8 cellular contexts compared by ENCODE assay signal in the genomic region with DNA sequence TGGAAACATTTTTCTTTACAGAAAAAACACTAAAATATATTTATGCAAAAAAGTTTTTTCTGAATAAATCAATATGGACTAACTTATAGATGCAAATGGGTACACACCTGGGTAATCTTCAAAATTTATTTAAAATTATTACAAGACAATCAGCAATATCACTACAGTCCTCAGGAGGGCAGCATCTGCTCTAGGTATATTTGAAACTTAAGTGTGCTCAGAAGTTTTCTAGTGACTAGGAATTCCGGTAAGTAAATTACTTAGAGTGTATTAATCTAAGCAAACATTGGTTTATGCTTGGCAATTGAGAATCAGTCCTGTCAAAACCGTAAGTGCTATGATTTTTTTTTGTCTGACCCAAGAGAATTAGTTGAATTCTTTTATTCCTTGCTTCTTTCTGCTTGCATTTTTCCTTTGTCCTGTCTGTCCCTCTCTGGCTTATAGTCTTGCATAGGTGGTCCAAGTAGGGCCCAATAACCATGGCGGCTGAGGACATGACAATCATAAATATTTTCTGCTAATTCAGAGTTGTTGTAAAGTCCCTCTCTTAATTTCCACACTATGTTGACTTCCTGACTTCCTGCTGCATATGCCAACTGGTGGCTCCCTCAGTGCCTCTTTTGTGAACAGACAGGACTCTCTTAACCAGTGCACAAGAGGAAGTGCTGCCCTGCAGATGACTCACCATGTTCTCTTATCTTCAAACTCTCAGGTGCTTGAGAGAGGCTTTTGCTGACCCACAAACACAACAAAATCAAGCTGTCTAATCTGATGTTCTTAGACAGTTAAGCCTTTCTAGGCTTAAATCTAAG.
DNase-seq lines count a peak whose midpoint lies in the region; ATAC-seq, FAIRE-seq and TF ChIP-seq lines count a peak whose summit lies in the region.

No MANE protein-coding gene starts in this region.

- no peaks in the 10 kb centered on the region for H3K79me2 ChIP-seq in K562 (ENCODE audit: control insufficient read depth, insufficient read depth, low read length)

- no peaks in the 10 kb centered on the region for H3K36me3 Mint-ChIP-seq in activated T-cell treated with anti-CD3 and anti-CD28 coated beads, Interleukin-2, amount 50 U/mL, for 4 hours (ENCODE audit: insufficient read depth)
- peaks cover 0 to 3% (median 0%) of the 10 kb centered on the region in 3 donors for H3K36me3 Mint-ChIP-seq in immature natural killer cell
- H3K36me3 Mint-ChIP-seq in stimulated activated memory B cell treated with anti-CD40 and anti-IgM and Interleukin-4, amounts not matched to agents 10 μg/mL and 1 μg/mL and 100 μg/mL, for 72 hours = no peaks in the 10 kb centered on the region

- H4K20me1 ChIP-seq in K562 (replicated peaks; ENCODE audit: control insufficient read depth, insufficient read depth, low read length) = no peaks in the 10 kb centered on the region

- H3K4me3 Mint-ChIP-seq in activated T-cell treated with anti-CD3 and anti-CD28 coated beads, Interleukin-2, amount 50 U/mL, for 4 hours = no peak overlapping the region
- no peak overlapping the region for H3K4me3 Mint-ChIP-seq in immature natural killer cell
- H3K4me3 Mint-ChIP-seq in stimulated activated memory B cell treated with anti-CD40 and anti-IgM and Interleukin-4, amounts not matched to agents 10 μg/mL and 1 μg/mL and 100 μg/mL, for 72 hours = no peak overlapping the region

- H3K4me1 ChIP-seq in K562 (replicated peaks in 1 of 2; ENCODE audit: control insufficient read depth in 2 of 2, insufficient read depth in 2 of 2, low read length in 2 of 2) = no peaks in the 10 kb centered on the region

- no peaks in the 10 kb centered on the region for H3K36me3 ChIP-seq in K562 (ENCODE audit: control insufficient read depth, insufficient read depth, low read length)

- H3K4me2 ChIP-seq in K562 (ENCODE audit: insufficient read depth, low read length) = no peak overlapping the region

- WGBS in K562 (ENCODE audit: insufficient coverage, low coverage, missing lambda C conversion rate) = 5% methylated on average over 3 of the region's 3 CpGs

- no peak overlapping the region for H2AFZ ChIP-seq in K562 (ENCODE audit: low read depth, low read length)

- peaks cover 10% of the 10 kb centered on the region for H3K4me1 Mint-ChIP-seq in activated T-cell treated with anti-CD3 and anti-CD28 coated beads, Interleukin-2, amount 50 U/mL, for 4 hours (ENCODE audit: low read depth)
- H3K4me1 Mint-ChIP-seq in immature natural killer cell = peaks cover 6 to 9% of the 10 kb centered on the region in 2 donors
- peaks cover 6% of the 10 kb centered on the region for H3K4me1 Mint-ChIP-seq in stimulated activated memory B cell treated with anti-CD40 and anti-IgM and Interleukin-4, amounts not matched to agents 10 μg/mL and 1 μg/mL and 100 μg/mL, for 72 hours

- no peaks in the 10 kb centered on the region for H3K9me3 ChIP-seq in K562 (replicated peaks; ENCODE audit: control insufficient read depth, insufficient read depth, low read depth, low read length)

- TF ChIP-seq CTCF in K562 (IDR thresholded peaks at IDR 0.05 in 2 of 3, conservative IDR thresholded peaks at IDR 0.05 in 1 of 3; ENCODE audit: insufficient read depth in 2 of 3, low read depth in 1 of 3, low read length in 3 of 3) = peak in 2 of 3 experiments; percentile 7 to 49; a peak in 3 of 6 replicates

- CTCF ChIA-PET in K562 (lab: Yijun Ruan, JAX; ENCODE audit: low intra/inter-chr PET ratio) = interaction anchor here (0.7 to 1.6 kb wide), 4 partner anchors 340 to 343 kb away, joined by 3 to 7 read pairs (median 4); no protein-coding TSS in a partner anchor

- no peak for TF ChIP-seq EP300 in K562 (IDR thresholded peaks at IDR 0.05; ENCODE audit: low read length)

- H3K9ac ChIP-seq in K562 (ENCODE audit: insufficient read depth in 1 of 2, low read depth in 2 of 2, low read length in 2 of 2) = no peak overlapping the region

- no peak for FAIRE-seq in K562 (lab: Jason Lieb, UNC)

- POLR2A ChIA-PET in K562 (lab: Yijun Ruan, JAX) = no interaction called here

- no peak overlapping the region for H3K27ac ChIP-seq in K562 (ENCODE audit: extremely low read depth, low read depth, low read length)

- no peak overlapping the region for H3K4me3 ChIP-seq in K562

- H3K9me3 Mint-ChIP-seq in activated T-cell treated with anti-CD3 and anti-CD28 coated beads, Interleukin-2, amount 50 U/mL, for 4 hours = no peaks in the 10 kb centered on the region
- peaks cover 0 to 2% (median 0%) of the 10 kb centered on the region in 6 donors for H3K9me3 Mint-ChIP-seq in immature natural killer cell
- H3K9me3 Mint-ChIP-seq in stimulated activated memory B cell treated with anti-CD40 and anti-IgM and Interleukin-4, amounts not matched to agents 10 μg/mL and 1 μg/mL and 100 μg/mL, for 72 hours = no peaks in the 10 kb centered on the region

- BruUV-seq in K562 (replicated peaks; lab: Mats Ljungman, UMichigan) = no TSS peak

- ATAC-seq in activated T-cell treated with anti-CD3 and anti-CD28 coated beads, Interleukin-2, amount 50 U/mL, for 4 hours = peak; percentile 40 to 65
- ATAC-seq in GM21526 (IDR thresholded peaks at IDR 0.05; ENCODE audit: low FRiP score, unreplicated experiment) = peak; percentile 80
- no peak for ATAC-seq in K562
- peak; percentile 49 for ATAC-seq in stimulated activated memory B cell treated with anti-CD40 and anti-IgM and Interleukin-4, amounts not matched to agents 10 μg/mL and 1 μg/mL and 100 μg/mL, for 72 hours

- no peak for DNase-seq in activated T-cell treated with anti-CD3 and anti-CD28 coated beads, Interleukin-2, amount 50 U/mL, for 4 hours
- no peak for DNase-seq in activated T-cell treated with anti-CD3 and anti-CD28 coated beads, Interleukin-2, amount 50 U/mL, for 48 hours
- DNase-seq in HPDE6-E6E7 (ENCODE audit: extremely low spot score) (peak; percentile 23), NOMO-1 treated with DMSO at 0.1 percent for 48 hours (lab: John Stamatoyannopoulos, UW; ENCODE audit: unreplicated experiment) (peak; percentile 85), K562 (ENCODE audit: extremely low read depth in 1 of 4, low spot score in 3 of 4) (peak in 2 of 4 experiments; percentile 4 to 25), immature natural killer cell (peak; percentile 14 to 48 (median 38))

- no peaks in the 10 kb centered on the region for H3K27me3 ChIP-seq in K562 (ENCODE audit: control insufficient read depth in 2 of 2, insufficient read depth in 2 of 2, low read length in 2 of 2)

- no peak overlapping the region for H3K27ac Mint-ChIP-seq in immature natural killer cell
- no peak overlapping the region for H3K27ac Mint-ChIP-seq in stimulated activated memory B cell treated with anti-CD40 and anti-IgM and Interleukin-4, amounts not matched to agents 10 μg/mL and 1 μg/mL and 100 μg/mL, for 72 hours

- H3K9me1 ChIP-seq in K562 (ENCODE audit: control insufficient read depth, insufficient read depth, low read length) = no peaks in the 10 kb centered on the region

- in situ Hi-C loops in K562 (cut with MboI) = no loop called here

- no peak for TF ChIP-seq POLR2A in K562 (conservative IDR thresholded peaks at IDR 0.05)

- intact Hi-C loops in K562 (cut with micrococcal nuclease) = loop anchor here (1.0 kb wide), 1 partner anchor 342 kb away; no protein-coding TSS in a partner anchor

- H3K27me3 Mint-ChIP-seq in activated T-cell treated with anti-CD3 and anti-CD28 coated beads, Interleukin-2, amount 50 U/mL, for 4 hours (ENCODE audit: low read depth) = no peaks in the 10 kb centered on the region
- peaks cover 0 to 3% (median 0%) of the 10 kb centered on the region in 3 donors for H3K27me3 Mint-ChIP-seq in immature natural killer cell (ENCODE audit: low read depth in 3 of 3)
- H3K27me3 Mint-ChIP-seq in stimulated activated memory B cell treated with anti-CD40 and anti-IgM and Interleukin-4, amounts not matched to agents 10 μg/mL and 1 μg/mL and 100 μg/mL, for 72 hours = no peaks in the 10 kb centered on the region

- TF ChIP-seq RAD21 in K562 (CRISPR knock-in tag; conservative IDR thresholded peaks at IDR 0.05 in 1 of 2, IDR thresholded peaks at IDR 0.05 in 1 of 2) = peak in 1 of 2 experiments; percentile 42; a peak in 2 of 4 replicates

TF ChIP-seq in K562, 482 proteins besides CTCF, POLR2A, EP300 and RAD21 (continues in another document):
- TF ChIP-seq RUNX1 (IDR thresholded peaks at IDR 0.05; ENCODE audit: low read depth) = no peak
- TF ChIP-seq SAP30 (IDR thresholded peaks at IDR 0.05; ENCODE audit: borderline replicate concordance, insufficient read depth, low read depth, low read length, poor library complexity, severe bottlenecking) = no peak
- TF ChIP-seq, protein P1, sequence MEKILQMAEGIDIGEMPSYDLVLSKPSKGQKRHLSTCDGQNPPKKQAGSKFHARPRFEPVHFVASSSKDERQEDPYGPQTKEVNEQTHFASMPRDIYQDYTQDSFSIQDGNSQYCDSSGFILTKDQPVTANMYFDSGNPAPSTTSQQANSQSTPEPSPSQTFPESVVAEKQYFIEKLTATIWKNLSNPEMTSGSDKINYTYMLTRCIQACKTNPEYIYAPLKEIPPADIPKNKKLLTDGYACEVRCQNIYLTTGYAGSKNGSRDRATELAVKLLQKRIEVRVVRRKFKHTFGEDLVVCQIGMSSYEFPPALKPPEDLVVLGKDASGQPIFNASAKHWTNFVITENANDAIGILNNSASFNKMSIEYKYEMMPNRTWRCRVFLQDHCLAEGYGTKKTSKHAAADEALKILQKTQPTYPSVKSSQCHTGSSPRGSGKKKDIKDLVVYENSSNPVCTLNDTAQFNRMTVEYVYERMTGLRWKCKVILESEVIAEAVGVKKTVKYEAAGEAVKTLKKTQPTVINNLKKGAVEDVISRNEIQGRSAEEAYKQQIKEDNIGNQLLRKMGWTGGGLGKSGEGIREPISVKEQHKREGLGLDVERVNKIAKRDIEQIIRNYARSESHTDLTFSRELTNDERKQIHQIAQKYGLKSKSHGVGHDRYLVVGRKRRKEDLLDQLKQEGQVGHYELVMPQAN (IDR thresholded peaks at IDR 0.05; ENCODE audit: borderline replicate concordance) = no peak
- no peak for TF ChIP-seq SRSF1 (IDR thresholded peaks at IDR 0.05; ENCODE audit: low read depth, low read length)
- no peak for TF ChIP-seq RBM15 (IDR thresholded peaks at IDR 0.05; ENCODE audit: insufficient read depth, low read length)
- no peak for TF ChIP-seq DACH1 (IDR thresholded peaks at IDR 0.05; ENCODE audit: partially characterized antibody)
- TF ChIP-seq ZNF511 (CRISPR knock-in tag; IDR thresholded peaks at IDR 0.05) = no peak
- TF ChIP-seq E2F3 (CRISPR knock-in tag; IDR thresholded peaks at IDR 0.05) = no peak
- TF ChIP-seq SIN3B (IDR thresholded peaks at IDR 0.05; ENCODE audit: low read depth) = no peak
- TF ChIP-seq JUND (IDR thresholded peaks at IDR 0.05; ENCODE audit: borderline replicate concordance, low read depth, low read length) = 0 out of 2 replicates have a peak, but pooled peaks have one; percentile 9
- TF ChIP-seq JUND (tag; IDR thresholded peaks at IDR 0.05; ENCODE audit: borderline replicate concordance, low read depth, low read length) = peak; percentile 33; the same call in 1 of the 3 replicates

Comparison
In these comparisons a context has a peak if more than half of its experiments do, and no peak if none do; other contexts are left out.
1. DNase-seq: peak in HPDE6-E6E7 (single experiment), NOMO-1 treated with DMSO at 0.1 percent for 48 hours (single experiment) and immature natural killer cell (3 of 3); none in activated T-cell treated with anti-CD3 and anti-CD28 coated beads, Interleukin-2, amount 50 U/mL, for 4 hours (single experiment) and activated T-cell treated with anti-CD3 and anti-CD28 coated beads, Interleukin-2, amount 50 U/mL, for 48 hours (0 of 2).